20 cellular contexts compared by ENCODE assay signal in genomic region chr16:77220427-77220826, GRCh38. TPM values are rescaled to one million over a fixed set of nuclear protein-coding genes. Genes with fewer than 3 reads are reported as not detected.
DNase-seq lines count a peak whose midpoint lies in the region; ATAC-seq and TF ChIP-seq lines count a peak whose summit lies in the region.
"Had no signal": no experiment of that assay in that cellular context is flagged by ENCODE, and none has a peak within 500 bp of the region (broad histone marks: within the 10 kb centered on the region; RNA-seq: fewer than 3 reads in every experiment).

No MANE protein-coding gene starts in this region.

- intact Hi-C loops in Right ventricle myocardium superior (cut with DNase I) (no loop called here), stomach (cut with DNase I; ENCODE audit: low total_unique reads) (no loop called here)

- TF ChIP-seq EP300 in stomach (IDR thresholded peaks at IDR 0.05): no peak

- H3K27ac ChIP-seq in right atrium auricular region (no peak overlapping the region), stomach (no peak overlapping the region)
- H3K27ac ChIP-seq: heart left ventricle, suprapubic skin had no signal

- DNase-seq in right atrium auricular region (ENCODE audit: low spot score) (peak; percentile 32), Right ventricle myocardium superior (no peak), stomach (no peak), RPMI8226 (no peak)
- no peak for DNase-seq in stimulated activated naive B cell treated with anti-CD40 and anti-IgM and Interleukin-4, amounts not matched to agents 10 μg/mL and 1 μg/mL and 100 μg/mL, for 72 hours
- DNase-seq: CD4-positive, alpha-beta memory T cell; heart left ventricle; midbrain; MV-4-11; NCI-H2107; NCI-H69; right cardiac atrium had no signal

- H3K36me3 ChIP-seq in right atrium auricular region (no peaks in the 10 kb centered on the region), stomach (no peaks in the 10 kb centered on the region)
- H3K36me3 ChIP-seq: heart left ventricle, suprapubic skin had no signal

- WGBS in stomach, 5 donors: 41 to 67% (median 49%) methylated on average over 3 of the region's 3 CpGs; no CpG with 5 or more reads in 1 of the 5 donors

- H3K27me3 Mint-ChIP-seq in stimulated activated naive B cell treated with anti-CD40 and anti-IgM and Interleukin-4, amounts not matched to agents 10 μg/mL and 1 μg/mL and 100 μg/mL, for 72 hours: peaks cover 0 to 5% of the 10 kb centered on the region in 2 donors
- H3K27me3 Mint-ChIP-seq: CD4-positive, alpha-beta memory T cell had no signal

- H3K4me1 ChIP-seq in right atrium auricular region: no peaks in the 10 kb centered on the region
- no peaks in the 10 kb centered on the region for H3K4me1 ChIP-seq in stomach
- H3K4me1 ChIP-seq: heart left ventricle, suprapubic skin had no signal

- H3K4me3 Mint-ChIP-seq in stimulated activated naive B cell treated with anti-CD40 and anti-IgM and Interleukin-4, amounts not matched to agents 10 μg/mL and 1 μg/mL and 100 μg/mL, for 72 hours: no peak overlapping the region
- H3K4me3 Mint-ChIP-seq: dendritic cell treated with granulocyte-macrophage colony-stimulating factor and Interleukin-4, amounts not matched to agents 40 ng/mL and 50 ng/mL, for 4 days had no signal

- H3K4me1 Mint-ChIP-seq in stimulated activated naive B cell treated with anti-CD40 and anti-IgM and Interleukin-4, amounts not matched to agents 10 μg/mL and 1 μg/mL and 100 μg/mL, for 72 hours: peaks cover 5 to 6% of the 10 kb centered on the region in 2 donors
- H3K4me1 Mint-ChIP-seq: CD4-positive, alpha-beta memory T cell had no signal

- no peaks in the 10 kb centered on the region for H3K9me3 Mint-ChIP-seq in stimulated activated naive B cell treated with anti-CD40 and anti-IgM and Interleukin-4, amounts not matched to agents 10 μg/mL and 1 μg/mL and 100 μg/mL, for 72 hours
- H3K9me3 Mint-ChIP-seq: CD4-positive, alpha-beta memory T cell; dendritic cell treated with granulocyte-macrophage colony-stimulating factor and Interleukin-4, amounts not matched to agents 40 ng/mL and 50 ng/mL, for 4 days had no signal

- H3K4me3 ChIP-seq in right atrium auricular region (no peak overlapping the region), stomach (no peak overlapping the region)
- H3K4me3 ChIP-seq: heart left ventricle, suprapubic skin had no signal

- no peak for TF ChIP-seq CTCF in right atrium auricular region (IDR thresholded peaks at IDR 0.05)
- no peak for TF ChIP-seq CTCF in stomach (IDR thresholded peaks at IDR 0.05)

- H3K27ac Mint-ChIP-seq in stimulated activated naive B cell treated with anti-CD40 and anti-IgM and Interleukin-4, amounts not matched to agents 10 μg/mL and 1 μg/mL and 100 μg/mL, for 72 hours: no peak overlapping the region
- H3K27ac Mint-ChIP-seq: dendritic cell treated with granulocyte-macrophage colony-stimulating factor and Interleukin-4, amounts not matched to agents 40 ng/mL and 50 ng/mL, for 4 days had no signal

- H3K27me3 ChIP-seq in right atrium auricular region (no peaks in the 10 kb centered on the region), stomach (no peaks in the 10 kb centered on the region)
- H3K27me3 ChIP-seq: heart left ventricle, suprapubic skin had no signal

- no peak for ATAC-seq in Right ventricle myocardium superior (ENCODE audit: poor library complexity)
- ATAC-seq in GM21619 (IDR thresholded peaks at IDR 0.05; ENCODE audit: unreplicated experiment): peak; percentile 89
- peak; percentile 53 for ATAC-seq in HG03060 (IDR thresholded peaks at IDR 0.05; ENCODE audit: low read depth, unreplicated experiment)
- ATAC-seq in stimulated activated naive B cell treated with anti-CD40 and anti-IgM and Interleukin-4, amounts not matched to agents 10 μg/mL and 1 μg/mL and 100 μg/mL, for 72 hours (replicated peaks): peak; percentile 61 to 66
- ATAC-seq in GM18498 (IDR thresholded peaks at IDR 0.05; ENCODE audit: unreplicated experiment): no peak
- ATAC-seq: esophagus mucosa, heart left ventricle, HepG2, right cardiac atrium had no signal

- TF ChIP-seq POLR2A in stomach (IDR thresholded peaks at IDR 0.05): no peak

- no peaks in the 10 kb centered on the region for H3K9me3 ChIP-seq in right atrium auricular region
- H3K9me3 ChIP-seq in stomach: no peaks in the 10 kb centered on the region
- H3K9me3 ChIP-seq: heart left ventricle, suprapubic skin had no signal

- no peaks in the 10 kb centered on the region for H3K36me3 Mint-ChIP-seq in stimulated activated naive B cell treated with anti-CD40 and anti-IgM and Interleukin-4, amounts not matched to agents 10 μg/mL and 1 μg/mL and 100 μg/mL, for 72 hours

RNA-seq across cellular contexts. Expression of gene SYCE1L, which starts 21.2 kb away (rescaled TPM):
- total RNA-seq in right atrium auricular region: 1 to 10 TPM in 1 of 2 donors, not detected in 1; 1.8 TPM
- total RNA-seq in Right ventricle myocardium superior: 0.46 TPM
- total RNA-seq in stomach: 10 to 100 TPM in 1 of 5 donors, not detected in 4; 92.4 TPM
- 1 to 10 TPM; 3.4 to 6.0 (median 5.0) TPM for polyA plus RNA-seq in stomach
- total RNA-seq: Daoy had no signal
- polyA plus RNA-seq: HepG2 had no signal

RNA-seq across cellular contexts. Expression of gene MON1B, which starts 29.4 kb away (rescaled TPM):
- total RNA-seq in right atrium auricular region: 10 to 100 TPM; 10.8 to 17.6 TPM
- 15.9 TPM for total RNA-seq in Right ventricle myocardium superior
- 10 to 100 TPM in 4 of 5 donors, 1 to 10 TPM in 1; 9.5 to 48.7 (median 33.0) TPM for total RNA-seq in stomach
- 10 to 100 TPM in 2 of 3 donors, 1 to 10 TPM in 1; 9.1 to 17.4 (median 13.8) TPM for polyA plus RNA-seq in stomach

Comparison
In these comparisons a context has a peak if more than half of its experiments do, and no peak if none do; other contexts are left out.
1. ATAC-seq: peak in GM21619 (single experiment), HG03060 (single experiment) and stimulated activated naive B cell treated with anti-CD40 and anti-IgM and Interleukin-4, amounts not matched to agents 10 μg/mL and 1 μg/mL and 100 μg/mL, for 72 hours (2 of 2); none in Right ventricle myocardium superior (single experiment) and GM18498 (single experiment).